ENCODE assay signal across 30 cellular contexts in genomic region chr15:45116006-45116481, GRCh38. TPM values are rescaled to one million over a fixed set of nuclear protein-coding genes. Genes with fewer than 3 reads are reported as not detected.
DNase-seq lines count a peak whose midpoint lies in the region; ATAC-seq lines count a peak whose summit lies in the region.
"Had no signal": no experiment of that assay in that cellular context is flagged by ENCODE, and none has a peak within 500 bp of the region (broad histone marks: within the 10 kb centered on the region; RNA-seq: fewer than 3 reads in every experiment).

No MANE protein-coding gene starts in this region.

- peak overlapping the region; percentile 63 for H3K4me3 Mint-ChIP-seq in activated naive CD4-positive, alpha-beta T cell treated with anti-CD3 and anti-CD28 coated beads, Interleukin-2, amount 50 U/mL, for 24 hours
- H3K4me3 Mint-ChIP-seq in T-helper 17 cell = peak overlapping the region; percentile 60
- H3K4me3 Mint-ChIP-seq in memory B cell = peak overlapping the region; percentile 50
- H3K4me3 Mint-ChIP-seq in stimulated activated naive B cell treated with anti-CD40 and anti-IgM and Interleukin-4, amounts not matched to agents 10 μg/mL and 1 μg/mL and 100 μg/mL, for 72 hours = peak overlapping the region; percentile 37 to 49
- H3K4me3 Mint-ChIP-seq: activated CD4-positive, alpha-beta memory T cell treated with anti-CD3 and anti-CD28 coated beads for 36 hours; nephron had no signal

- peaks cover 46% of the 10 kb centered on the region for H3K27me3 Mint-ChIP-seq in activated naive CD4-positive, alpha-beta T cell treated with anti-CD3 and anti-CD28 coated beads, Interleukin-2, amount 50 U/mL, for 24 hours
- H3K27me3 Mint-ChIP-seq in T-helper 17 cell (peaks cover 87% of the 10 kb centered on the region), memory B cell (peaks cover 48% of the 10 kb centered on the region)
- H3K27me3 Mint-ChIP-seq in stimulated activated naive B cell treated with anti-CD40 and anti-IgM and Interleukin-4, amounts not matched to agents 10 μg/mL and 1 μg/mL and 100 μg/mL, for 72 hours = peaks cover 79 to 84% of the 10 kb centered on the region in 2 donors

- H3K36me3 Mint-ChIP-seq in activated naive CD4-positive, alpha-beta T cell treated with anti-CD3 and anti-CD28 coated beads, Interleukin-2, amount 50 U/mL, for 24 hours = no peaks in the 10 kb centered on the region
- H3K36me3 Mint-ChIP-seq in T-helper 17 cell (ENCODE audit: low read depth) (peaks cover 10% of the 10 kb centered on the region), memory B cell (no peaks in the 10 kb centered on the region)
- H3K36me3 Mint-ChIP-seq in stimulated activated naive B cell treated with anti-CD40 and anti-IgM and Interleukin-4, amounts not matched to agents 10 μg/mL and 1 μg/mL and 100 μg/mL, for 72 hours = no peaks in the 10 kb centered on the region
- H3K36me3 Mint-ChIP-seq: activated CD4-positive, alpha-beta memory T cell treated with anti-CD3 and anti-CD28 coated beads for 36 hours had no signal

- H3K4me1 Mint-ChIP-seq in activated naive CD4-positive, alpha-beta T cell treated with anti-CD3 and anti-CD28 coated beads, Interleukin-2, amount 50 U/mL, for 24 hours = peaks cover 44% of the 10 kb centered on the region
- peaks cover 39% of the 10 kb centered on the region for H3K4me1 Mint-ChIP-seq in T-helper 17 cell
- peaks cover 39% of the 10 kb centered on the region for H3K4me1 Mint-ChIP-seq in memory B cell
- H3K4me1 Mint-ChIP-seq in stimulated activated naive B cell treated with anti-CD40 and anti-IgM and Interleukin-4, amounts not matched to agents 10 μg/mL and 1 μg/mL and 100 μg/mL, for 72 hours = peaks cover 45 to 65% of the 10 kb centered on the region in 2 donors

- intact Hi-C loops in cardiac septum (cut with DNase I) = no loop called here

- no peaks in the 10 kb centered on the region for H3K9me3 Mint-ChIP-seq in activated naive CD4-positive, alpha-beta T cell treated with anti-CD3 and anti-CD28 coated beads, Interleukin-2, amount 50 U/mL, for 24 hours
- no peaks in the 10 kb centered on the region for H3K9me3 Mint-ChIP-seq in memory B cell
- H3K9me3 Mint-ChIP-seq in stimulated activated naive B cell treated with anti-CD40 and anti-IgM and Interleukin-4, amounts not matched to agents 10 μg/mL and 1 μg/mL and 100 μg/mL, for 72 hours = no peaks in the 10 kb centered on the region
- H3K9me3 Mint-ChIP-seq: activated CD4-positive, alpha-beta memory T cell treated with anti-CD3 and anti-CD28 coated beads for 36 hours; nephron had no signal

- DNase-seq in activated naive CD4-positive, alpha-beta T cell treated with anti-CD3 and anti-CD28 coated beads, Interleukin-2, amount 50 U/mL, for 16 hours = no peak
- no peak for DNase-seq in T-helper 17 cell
- DNase-seq in memory B cell (ENCODE audit: low spot score in 2 of 2) = no peak
- no peak for DNase-seq in stimulated activated naive B cell treated with anti-CD40 and anti-IgM and Interleukin-4, amounts not matched to agents 10 μg/mL and 1 μg/mL and 100 μg/mL, for 72 hours
- DNase-seq in cardiac septum (ENCODE audit: low spot score) = no peak
- DNase-seq in cerebellar cortex (ENCODE audit: low spot score) = no peak
- DNase-seq: activated CD4-positive, alpha-beta memory T cell treated with anti-CD3 and anti-CD28 coated beads for 36 hours; activated CD4-positive, alpha-beta T cell treated with anti-CD3 and anti-CD28 coated beads for 1 hour; activated CD8-positive, alpha-beta memory T cell treated with anti-CD3 and anti-CD28 coated beads, Interleukin-2, amount 50 U/mL, for 48 hours; gastrocnemius medialis; GOT3; Kasumi-1; kidney glomerular epithelial cell; NCI-H1417 treated with DMSO at 0.1 percent for 48 hours; NCI-H2081; NCI-H524 treated with DMSO at 0.1 percent for 48 hours; NK-92 treated with Interleukin-12 subunit alpha and Interleukin-12 subunit beta, amount 100 ng/mL, for 24 hours; stimulated activated naive CD8-positive, alpha-beta T cell treated with anti-CD3 and anti-CD28 coated beads, Interleukin-15, Interleukin-2, amounts not matched to agents 100 U/mL and 50 U/mL, for 24 hours; T-helper 1 cell; uterus had no signal

- H3K9me3 ChIP-seq in T-helper 17 cell (ENCODE audit: control insufficient read depth, low read length, poor library complexity, severe bottlenecking) = no peaks in the 10 kb centered on the region
- H3K9me3 ChIP-seq: gastrocnemius medialis, pancreas, thoracic aorta, uterus had no signal

- no peak overlapping the region for H3K27ac Mint-ChIP-seq in activated naive CD4-positive, alpha-beta T cell treated with anti-CD3 and anti-CD28 coated beads, Interleukin-2, amount 50 U/mL, for 24 hours
- H3K27ac Mint-ChIP-seq in T-helper 17 cell (no peak overlapping the region), memory B cell (no peak overlapping the region)
- H3K27ac Mint-ChIP-seq in stimulated activated naive B cell treated with anti-CD40 and anti-IgM and Interleukin-4, amounts not matched to agents 10 μg/mL and 1 μg/mL and 100 μg/mL, for 72 hours = no peak overlapping the region
- H3K27ac Mint-ChIP-seq: activated CD4-positive, alpha-beta memory T cell treated with anti-CD3 and anti-CD28 coated beads for 36 hours; nephron had no signal

- ATAC-seq in T-helper 17 cell = no peak
- ATAC-seq in memory B cell (ENCODE audit: low read depth) = no peak
- ATAC-seq in stimulated activated naive B cell treated with anti-CD40 and anti-IgM and Interleukin-4, amounts not matched to agents 10 μg/mL and 1 μg/mL and 100 μg/mL, for 72 hours (replicated peaks) = no peak
- no peak for ATAC-seq in GM21825 (IDR thresholded peaks at IDR 0.05; ENCODE audit: unreplicated experiment)
- ATAC-seq: gastrocnemius medialis; stimulated activated naive CD8-positive, alpha-beta T cell treated with anti-CD3 and anti-CD28 coated beads, Interleukin-15, Interleukin-2, amounts not matched to agents 100 U/mL and 50 U/mL, for 24 hours had no signal

RNA-seq across cellular contexts. Expression of gene DUOXA2, which starts 1.9 kb away (rescaled TPM):
- total RNA-seq in T-helper 17 cell (not detected), cardiac septum (not detected)
- total RNA-seq: activated CD4-positive, alpha-beta memory T cell treated with anti-CD3 and anti-CD28 coated beads for 36 hours; chondrocyte; Daoy; endothelial cell of umbilical vein; gastrocnemius medialis; lower leg skin; skeletal muscle tissue; thoracic aorta; uterus had no signal

RNA-seq across cellular contexts. Expression of gene DUOX2, which starts 2.1 kb away (rescaled TPM):
- under 1 TPM in 1 of 2 donors, not detected in 1; 0.27 TPM for total RNA-seq in T-helper 17 cell
- total RNA-seq in cardiac septum = 0.19 TPM
- total RNA-seq: chondrocyte, endothelial cell of umbilical vein, gastrocnemius medialis had no signal

RNA-seq across cellular contexts. Expression of gene DUOXA1, which starts 13.6 kb away (rescaled TPM):
- total RNA-seq in T-helper 17 cell (under 1 TPM in 1 of 2 donors, not detected in 1; 0.57 TPM), cardiac septum (0.73 TPM)
- total RNA-seq: Daoy, endothelial cell of umbilical vein, gastrocnemius medialis, skeletal muscle tissue had no signal

RNA-seq across cellular contexts. Expression of gene DUOX1, which starts 13.8 kb away (rescaled TPM):
- total RNA-seq in T-helper 17 cell (under 1 TPM in 1 of 2 donors, not detected in 1; 0.42 TPM), cardiac septum (0.59 TPM)
- total RNA-seq: chondrocyte, endothelial cell of umbilical vein had no signal
